Comparison of ENCODE assay signal across 19 cellular contexts in the genomic region with DNA sequence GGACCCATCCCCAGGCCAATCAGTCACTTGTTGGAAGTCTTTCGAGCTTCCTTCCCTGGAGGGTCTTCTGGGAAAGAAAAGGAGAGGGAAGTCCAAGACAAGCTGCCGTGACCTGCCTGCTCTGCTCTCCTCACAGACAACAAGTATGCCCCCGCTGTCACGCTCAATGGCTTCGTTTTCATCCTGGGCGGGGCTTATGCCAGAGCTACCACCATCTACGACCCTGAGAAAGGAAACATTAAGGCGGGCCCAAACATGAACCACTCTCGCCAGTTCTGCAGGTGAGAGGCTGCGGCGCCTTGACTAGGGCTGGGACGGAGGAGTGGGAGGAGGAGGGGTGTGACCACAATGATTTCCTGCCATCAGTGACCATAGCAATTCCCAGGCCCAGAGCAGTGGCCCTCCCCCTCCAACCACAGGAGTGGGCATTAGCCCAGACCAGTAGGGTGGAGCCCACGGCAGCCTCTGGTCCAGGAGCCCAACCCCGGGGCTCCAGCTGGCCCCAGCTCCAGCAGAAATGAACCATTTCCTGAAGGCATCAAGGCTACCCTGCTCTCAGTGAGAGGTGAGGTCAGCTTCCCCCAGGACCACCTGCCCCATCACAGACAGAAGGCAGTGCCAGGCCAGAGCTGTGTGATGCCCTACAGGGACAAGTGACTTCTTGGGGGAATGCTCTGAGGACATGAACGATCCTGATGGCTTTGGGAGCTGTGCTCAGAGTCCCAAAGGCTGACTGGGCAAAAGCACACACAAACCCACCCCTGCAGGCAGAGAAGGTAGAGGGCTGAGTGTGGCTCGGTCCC.
A peak's percentile ranks its signal among the peaks of the same experiment; 100 is the strongest.
DNase-seq lines count a peak whose midpoint lies in the region; ATAC-seq, FAIRE-seq and TF ChIP-seq lines count a peak whose summit lies in the region.
"Had no signal": no experiment of that assay in that cellular context is flagged by ENCODE, and none has a peak within 500 bp of the region (broad histone marks: within the 10 kb centered on the region; RNA-seq: fewer than 3 reads in every experiment).

No MANE protein-coding gene starts in this region.

- H3K27me3 Mint-ChIP-seq in T-helper 17 cell = no peaks in the 10 kb centered on the region
- H3K27me3 Mint-ChIP-seq in activated T-helper 1 cell treated with anti-CD3 and anti-CD28 coated beads, Interleukin-12 subunit alpha, Interleukin-12 subunit beta, Interleukin-2, Interleukin-4 antibody, amounts not matched to agents 30 ng/mL and 10 ng/mL and 1 ng/mL, durations not matched to agents 14 hours and 24 hours and 36 hours (ENCODE audit: insufficient read depth) = no peaks in the 10 kb centered on the region
- H3K27me3 Mint-ChIP-seq: stimulated activated memory B cell treated with anti-CD40 and anti-IgM and Interleukin-4, amounts not matched to agents 10 μg/mL and 1 μg/mL and 100 μg/mL, for 72 hours had no signal

- H3K36me3 Mint-ChIP-seq in T-helper 17 cell (ENCODE audit: low read depth) = peaks cover 8% of the 10 kb centered on the region
- peaks cover 2% of the 10 kb centered on the region for H3K36me3 Mint-ChIP-seq in activated T-helper 1 cell treated with anti-CD3 and anti-CD28 coated beads, Interleukin-12 subunit alpha, Interleukin-12 subunit beta, Interleukin-2, Interleukin-4 antibody, amounts not matched to agents 30 ng/mL and 10 ng/mL and 1 ng/mL, durations not matched to agents 14 hours and 24 hours and 36 hours (ENCODE audit: low read depth)

- DNase-seq in AG20443 (ENCODE audit: low spot score) (peak; percentile 59), H7 (peak; percentile 45), coronary artery (ENCODE audit: low spot score) (peak; percentile 52), osteoblast (ENCODE audit: insufficient read length, low spot score, missing footprints) (peak; percentile 64), T-helper 17 cell (no peak), RCC 7860 (ENCODE audit: low spot score) (no peak)
- no peak for DNase-seq in activated T-helper 1 cell treated with anti-CD3 and anti-CD28 coated beads, Interleukin-12 subunit alpha, Interleukin-12 subunit beta, Interleukin-2, Interleukin-4 antibody, amounts not matched to agents 30 ng/mL and 10 ng/mL and 1 ng/mL, durations not matched to agents 14 hours and 24 hours and 36 hours (ENCODE audit: low spot score)
- DNase-seq: activated CD4-positive, CD25-positive, alpha-beta regulatory T cell treated with anti-CD3 and anti-CD28 coated beads, Interleukin-2, amount 50 U/mL, for 72 hours; central memory CD4-positive, alpha-beta T cell; left ventricle myocardium inferior; mucosa of descending colon; NCI-H1417 treated with DMSO at 0.1 percent for 48 hours; NCI-H2171 treated with DMSO at 0.1 percent for 48 hours; PC-3; right lobe of liver; testis had no signal

- FAIRE-seq in RCC 7860 (lab: Jason Lieb, UNC) = no peak
- FAIRE-seq: GM19239 had no signal

- no peak overlapping the region for H3K27ac Mint-ChIP-seq in T-helper 17 cell
- no peak overlapping the region for H3K27ac Mint-ChIP-seq in activated T-helper 1 cell treated with anti-CD3 and anti-CD28 coated beads, Interleukin-12 subunit alpha, Interleukin-12 subunit beta, Interleukin-2, Interleukin-4 antibody, amounts not matched to agents 30 ng/mL and 10 ng/mL and 1 ng/mL, durations not matched to agents 14 hours and 24 hours and 36 hours
- H3K27ac Mint-ChIP-seq: stimulated activated memory B cell treated with anti-CD40 and anti-IgM and Interleukin-4, amounts not matched to agents 10 μg/mL and 1 μg/mL and 100 μg/mL, for 72 hours had no signal

- no peaks in the 10 kb centered on the region for H3K27me3 ChIP-seq in H7 (ENCODE audit: control insufficient read depth, insufficient read depth, low read length)
- H3K27me3 ChIP-seq in osteoblast (ENCODE audit: insufficient read depth, low read length) = no peaks in the 10 kb centered on the region
- H3K27me3 ChIP-seq: adrenal gland, right lobe of liver, testis had no signal

- H3K4me1 ChIP-seq in osteoblast (ENCODE audit: insufficient read depth, low read length) = no peaks in the 10 kb centered on the region
- H3K4me1 ChIP-seq: right lobe of liver, testis had no signal

- H2AFZ ChIP-seq in osteoblast (ENCODE audit: low read length) = no peak overlapping the region

- no peaks in the 10 kb centered on the region for H3K79me2 ChIP-seq in osteoblast (ENCODE audit: insufficient read depth, low read length)

- H3K4me3 Mint-ChIP-seq in T-helper 17 cell = no peak overlapping the region
- no peak overlapping the region for H3K4me3 Mint-ChIP-seq in activated T-helper 1 cell treated with anti-CD3 and anti-CD28 coated beads, Interleukin-12 subunit alpha, Interleukin-12 subunit beta, Interleukin-2, Interleukin-4 antibody, amounts not matched to agents 30 ng/mL and 10 ng/mL and 1 ng/mL, durations not matched to agents 14 hours and 24 hours and 36 hours
- H3K4me3 Mint-ChIP-seq: stimulated activated memory B cell treated with anti-CD40 and anti-IgM and Interleukin-4, amounts not matched to agents 10 μg/mL and 1 μg/mL and 100 μg/mL, for 72 hours had no signal

- no peak for ATAC-seq in T-helper 17 cell
- ATAC-seq: mucosa of descending colon; PC-3; right lobe of liver; stimulated activated memory B cell treated with anti-CD40 and anti-IgM and Interleukin-4, amounts not matched to agents 10 μg/mL and 1 μg/mL and 100 μg/mL, for 72 hours had no signal

- no peak overlapping the region for H3K4me2 ChIP-seq in osteoblast (ENCODE audit: insufficient read depth, low read length)

- no peak overlapping the region for H3K27ac ChIP-seq in coronary artery
- H3K27ac ChIP-seq in osteoblast (ENCODE audit: low read depth, low read length) = no peak overlapping the region
- H3K27ac ChIP-seq: adrenal gland, left ventricle myocardium inferior, right lobe of liver, testis had no signal

- H3K36me3 ChIP-seq in H7 (replicated peaks; ENCODE audit: control insufficient read depth, insufficient read depth, low read length) = no peaks in the 10 kb centered on the region
- H3K36me3 ChIP-seq in osteoblast (ENCODE audit: insufficient read depth, low read length) = no peaks in the 10 kb centered on the region

- no peaks in the 10 kb centered on the region for H3K9me3 Mint-ChIP-seq in activated T-helper 1 cell treated with anti-CD3 and anti-CD28 coated beads, Interleukin-12 subunit alpha, Interleukin-12 subunit beta, Interleukin-2, Interleukin-4 antibody, amounts not matched to agents 30 ng/mL and 10 ng/mL and 1 ng/mL, durations not matched to agents 14 hours and 24 hours and 36 hours

- TF ChIP-seq CTCF in coronary artery (IDR thresholded peaks at IDR 0.05) (no peak), osteoblast (IDR thresholded peaks at IDR 0.05; ENCODE audit: extremely low read depth, low read depth, low read length) (no peak)

- intact Hi-C loops in activated T-helper 1 cell treated with anti-CD3 and anti-CD28 coated beads, Interleukin-12 subunit alpha, Interleukin-12 subunit beta, Interleukin-2, Interleukin-4 antibody, amounts not matched to agents 30 ng/mL and 10 ng/mL and 1 ng/mL, durations not matched to agents 14 hours and 24 hours and 36 hours (cut with micrococcal nuclease) = no loop called here

- no peak overlapping the region for H3K4me3 ChIP-seq in H7 (ENCODE audit: insufficient read depth, low read depth, low read length)
- H3K4me3 ChIP-seq in coronary artery = no peak overlapping the region
- no peak overlapping the region for H3K4me3 ChIP-seq in osteoblast (ENCODE audit: insufficient read depth, low read length)
- H3K4me3 ChIP-seq: adrenal gland, left ventricle myocardium inferior, mucosa of descending colon, right lobe of liver, testis had no signal

- peaks cover 2% of the 10 kb centered on the region for H3K4me1 Mint-ChIP-seq in T-helper 17 cell
- H3K4me1 Mint-ChIP-seq in activated T-helper 1 cell treated with anti-CD3 and anti-CD28 coated beads, Interleukin-12 subunit alpha, Interleukin-12 subunit beta, Interleukin-2, Interleukin-4 antibody, amounts not matched to agents 30 ng/mL and 10 ng/mL and 1 ng/mL, durations not matched to agents 14 hours and 24 hours and 36 hours (ENCODE audit: low read depth) = no peaks in the 10 kb centered on the region
- H3K4me1 Mint-ChIP-seq: stimulated activated memory B cell treated with anti-CD40 and anti-IgM and Interleukin-4, amounts not matched to agents 10 μg/mL and 1 μg/mL and 100 μg/mL, for 72 hours had no signal

- no peaks in the 10 kb centered on the region for H3K9me3 ChIP-seq in osteoblast (ENCODE audit: low read depth, low read length)
- no peaks in the 10 kb centered on the region for H3K9me3 ChIP-seq in T-helper 17 cell (ENCODE audit: control insufficient read depth, low read length, poor library complexity, severe bottlenecking)
- H3K9me3 ChIP-seq: adrenal gland, left ventricle myocardium inferior, mucosa of descending colon, right lobe of liver, testis had no signal

- no peaks in the 10 kb centered on the region for H4K20me1 ChIP-seq in osteoblast (ENCODE audit: insufficient read depth, low read length)

Comparison
In these comparisons a context has a peak if more than half of its experiments do, and no peak if none do; other contexts are left out.
1. DNase-seq: peak in AG20443 (single experiment), H7 (single experiment), coronary artery (single experiment) and osteoblast (single experiment); none in T-helper 17 cell (0 of 3), RCC 7860 (single experiment) and activated T-helper 1 cell treated with anti-CD3 and anti-CD28 coated beads, Interleukin-12 subunit alpha, Interleukin-12 subunit beta, Interleukin-2, Interleukin-4 antibody, amounts not matched to agents 30 ng/mL and 10 ng/mL and 1 ng/mL, durations not matched to agents 14 hours and 24 hours and 36 hours (single experiment).